In genomic region chr2:227582369-227582768, GRCh38 we compare ENCODE assay signal across 2 cellular contexts.
TF ChIP-seq lines count a peak whose summit lies in the region.

No MANE protein-coding gene starts in this region.

TF ChIP-seq in HEK293, 187 proteins besides CTCF, POLR2A, EP300 and RAD21:
- peak; percentile 87 for TF ChIP-seq ZNF707 (tag by site-specific recombination; IDR thresholded peaks at IDR 0.05)
- no peak for TF ChIP-seq REST (tag by site-specific recombination; IDR thresholded peaks at IDR 0.05)
- TF ChIP-seq ZNF48 (tag by site-specific recombination; IDR thresholded peaks at IDR 0.05), result no peak
- no peak for TF ChIP-seq ZNF18 (tag by site-specific recombination; IDR thresholded peaks at IDR 0.05)
TF ChIP-seq in HEK293: peak in this region for 1.

TF ChIP-seq in K562, 482 proteins besides CTCF, POLR2A, EP300 and RAD21:
- TF ChIP-seq RBBP5 (IDR thresholded peaks at IDR 0.05; ENCODE audit: borderline replicate concordance, insufficient read depth, low read length, poor library complexity, severe bottlenecking), result no peak
- no peak for TF ChIP-seq HNRNPLL (IDR thresholded peaks at IDR 0.05; ENCODE audit: low read depth, low read length, poor library complexity, severe bottlenecking)
- TF ChIP-seq ZNF707 (CRISPR knock-in tag; conservative IDR thresholded peaks at IDR 0.05), result peak; percentile 78; the same call in 1 of the 2 replicates
- no peak for TF ChIP-seq STAT5B (CRISPR knock-in tag; IDR thresholded peaks at IDR 0.05)
- TF ChIP-seq CTCFL (IDR thresholded peaks at IDR 0.05; ENCODE audit: borderline replicate concordance, insufficient read depth, low read depth, low read length, poor library complexity, severe bottlenecking), result no peak
- TF ChIP-seq SNIP1 (IDR thresholded peaks at IDR 0.05; ENCODE audit: low read depth), result no peak
TF ChIP-seq in K562: peak in this region for 1.
